Comparison of ENCODE assay signal across 17 cellular contexts in the genomic region with DNA sequence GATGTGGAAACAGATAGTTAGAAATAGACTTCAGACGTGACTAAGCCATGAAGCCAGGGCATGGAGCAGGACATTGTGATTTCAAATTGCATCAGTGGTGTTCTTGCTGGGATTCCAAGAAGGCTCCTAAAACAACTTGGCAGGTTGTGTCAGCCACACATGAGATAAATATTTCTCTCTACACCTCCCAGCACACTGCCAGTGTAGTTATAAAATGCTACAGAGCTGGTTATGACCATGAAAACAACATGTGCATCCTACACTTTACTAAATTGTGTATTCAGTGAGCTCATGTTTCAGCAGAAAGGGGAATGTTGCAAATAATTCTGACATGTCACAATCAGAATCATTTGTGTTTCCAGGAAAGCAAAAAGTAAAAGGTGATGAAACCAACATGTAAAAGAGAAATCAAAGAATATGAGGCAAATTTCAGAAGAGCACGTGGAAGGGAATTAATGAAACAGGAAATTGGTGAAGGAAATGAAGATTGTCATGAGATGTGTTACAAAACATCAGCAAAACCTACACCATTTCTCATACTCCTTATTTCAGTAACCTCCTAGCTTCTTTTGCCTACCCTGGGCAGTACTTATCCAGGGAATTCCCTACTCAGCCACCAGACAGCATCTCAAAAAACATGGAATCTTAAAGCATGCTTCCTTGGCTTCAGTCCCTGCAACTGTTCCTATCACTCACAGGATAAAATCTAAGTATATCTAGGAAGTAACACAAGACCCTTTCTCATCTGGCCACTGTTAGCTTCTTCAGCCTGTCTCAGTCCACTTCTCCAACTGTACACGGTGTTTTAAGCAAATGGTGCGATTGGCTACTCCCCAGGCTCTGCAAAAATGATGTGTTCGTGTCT. TPM values are rescaled to one million over a fixed set of nuclear protein-coding genes. Genes with fewer than 3 reads are reported as not detected.
A peak's percentile ranks its signal among the peaks of the same experiment; 100 is the strongest.
DNase-seq lines count a peak whose midpoint lies in the region; ATAC-seq and TF ChIP-seq lines count a peak whose summit lies in the region.
"Had no signal": no experiment of that assay in that cellular context is flagged by ENCODE, and none has a peak within 500 bp of the region (broad histone marks: within the 10 kb centered on the region; RNA-seq: fewer than 3 reads in every experiment).

No MANE protein-coding gene starts in this region.

- POLR2A ChIA-PET in AG04449 (lab: Yijun Ruan, JAX): no interaction called here

- H3K9me3 ChIP-seq in adipocyte (ENCODE audit: control insufficient read depth, low read length) (no peaks in the 10 kb centered on the region), left lung (no peaks in the 10 kb centered on the region)
- H3K9me3 ChIP-seq: ascending aorta had no signal

- no peak for TF ChIP-seq CTCF in AG04449 (IDR thresholded peaks at IDR 0.05; ENCODE audit: insufficient read depth, low read length, missing control alignments)
- TF ChIP-seq CTCF in left lung (IDR thresholded peaks at IDR 0.05): no peak

- peak; percentile 77 for ATAC-seq in left lung
- no peak for ATAC-seq in left colon
- ATAC-seq in GM18861 (IDR thresholded peaks at IDR 0.05; ENCODE audit: unreplicated experiment): no peak
- ATAC-seq: stimulated activated naive B cell treated with anti-CD40 and anti-IgM and Interleukin-4, amounts not matched to agents 10 μg/mL and 1 μg/mL and 100 μg/mL, for 72 hours had no signal

- H3K27ac ChIP-seq in left lung: no peak overlapping the region
- H3K27ac ChIP-seq: ascending aorta had no signal

- peak; percentile 14 for DNase-seq in AG04449 (ENCODE audit: low read depth, low spot score)
- DNase-seq in ELR (ENCODE audit: low read depth): peak; percentile 2
- peak; percentile 73 for DNase-seq in adipocyte (ENCODE audit: low read depth)
- no peak for DNase-seq in left lung
- no peak for DNase-seq in head of caudate nucleus
- no peak for DNase-seq in Kasumi-1 (lab: John Stamatoyannopoulos, UW)
- DNase-seq in left colon: no peak
- DNase-seq: C1 segment of cervical spinal cord; effector CD8-positive, alpha-beta T cell; NCI-H1694; NCI-H748 treated with DMSO at 0.1 percent for 48 hours; stimulated activated CD4-positive, alpha-beta T cell treated with anti-CD3 and anti-CD28 coated beads, Interleukin-2, amount 100 ng/mL, for 24 hours; stimulated activated naive B cell treated with anti-CD40 and anti-IgM and Interleukin-4, amounts not matched to agents 10 μg/mL and 1 μg/mL and 100 μg/mL, for 72 hours had no signal

- H3K9ac ChIP-seq in adipocyte (ENCODE audit: low read length): peak overlapping the region; percentile 40

- H3K27me3 ChIP-seq in adipocyte (replicated peaks; ENCODE audit: control insufficient read depth, insufficient read depth, low read length) (no peaks in the 10 kb centered on the region), left lung (no peaks in the 10 kb centered on the region)
- H3K27me3 ChIP-seq: ascending aorta had no signal

- H3K36me3 ChIP-seq in adipocyte (ENCODE audit: control insufficient read depth, insufficient read depth, low read length, severe bottlenecking) (no peaks in the 10 kb centered on the region), left lung (no peaks in the 10 kb centered on the region)

- H3K4me1 ChIP-seq in adipocyte (ENCODE audit: control insufficient read depth, insufficient read depth, low read length) (peaks cover 26% of the 10 kb centered on the region), left lung (no peaks in the 10 kb centered on the region)
- H3K4me1 ChIP-seq: ascending aorta had no signal

- intact Hi-C loops in left lung (cut with DNase I) (no loop called here), head of caudate nucleus (cut with DNase I) (no loop called here), left colon (cut with DNase I, micrococcal nuclease) (no loop called here)

- H3K4me3 ChIP-seq in AG04449 (ENCODE audit: low read depth, low read length) (no peak overlapping the region), adipocyte (ENCODE audit: low read length) (no peak overlapping the region), left lung (no peak overlapping the region)
- H3K4me3 ChIP-seq: ascending aorta had no signal

- CTCF ChIA-PET in AG04449 (lab: Yijun Ruan, JAX): no interaction called here

RNA-seq across cellular contexts. Expression of gene CYP3A7, which starts 5.8 kb away (rescaled TPM):
- under 1 TPM; 0.37 to 0.41 TPM for total RNA-seq in left lung
- under 1 TPM; 0.34 to 0.39 TPM for total RNA-seq in left colon
- total RNA-seq: ascending aorta, mesenteric fat pad, posterior vena cava had no signal

RNA-seq across cellular contexts. Expression of gene CYP3A4, which starts 43.2 kb away (rescaled TPM):
- not detected for total RNA-seq in left lung
- total RNA-seq in left colon: 10 to 100 TPM in 1 of 2 donors, 1 to 10 TPM in 1; 4.9 to 12.9 TPM
- total RNA-seq: ascending aorta, posterior vena cava had no signal

Comparison
In these comparisons a context has a peak if more than half of its experiments do, and no peak if none do; other contexts are left out.
1. DNase-seq: peak in AG04449 (single experiment), ELR (single experiment) and adipocyte (single experiment); none in left lung (0 of 2), head of caudate nucleus (0 of 42), Kasumi-1 (0 of 2) and left colon (0 of 2).
2. RNA of gene CYP3A4, which starts 43.2 kb away (total RNA-seq): 4.9 to 12.9 TPM in left colon; not detected in left lung; every median in the first group is over 4 times any median in the second.